ENCODE assay signal across 32 cellular contexts in genomic region chr13:107208889-107209288, GRCh38.
"Had no signal": no experiment of that assay in that cellular context is flagged by ENCODE, and none has a peak within 500 bp of the region (broad histone marks: within the 10 kb centered on the region; RNA-seq: fewer than 3 reads in every experiment).

No MANE protein-coding gene starts in this region.

- H3K27ac ChIP-seq: colonic mucosa, esophagus muscularis mucosa, gastrocnemius medialis, neutrophil, sigmoid colon, uterus, VCaP had no signal

- H3K4me3 Mint-ChIP-seq: activated T-cell treated with anti-CD3 and anti-CD28 coated beads, Interleukin-2, amount 50 U/mL, for 72 hours; mesothelial cell of epicardium; nephron progenitor cell; stimulated activated memory B cell treated with anti-CD40 and anti-IgM and Interleukin-4, amounts not matched to agents 10 μg/mL and 1 μg/mL and 100 μg/mL, for 72 hours; stimulated activated naive CD8-positive, alpha-beta T cell treated with anti-CD3 and anti-CD28 coated beads, Interleukin-15, amount 100 ng/mL, for 72 hours; type B pancreatic cell had no signal

- H3K9me3 Mint-ChIP-seq: activated naive CD4-positive, alpha-beta T cell treated with anti-CD3 and anti-CD28 coated beads, Interleukin-2, amount 50 U/mL, for 72 hours; activated T-cell treated with anti-CD3 and anti-CD28 coated beads, Interleukin-2, amount 50 U/mL, for 72 hours; mesothelial cell of epicardium; naive B cell; nephron progenitor cell; stimulated activated memory B cell treated with anti-CD40 and anti-IgM and Interleukin-4, amounts not matched to agents 10 μg/mL and 1 μg/mL and 100 μg/mL, for 72 hours; stimulated activated naive CD8-positive, alpha-beta T cell treated with anti-CD3 and anti-CD28 coated beads, Interleukin-15, amount 100 ng/mL, for 72 hours; type B pancreatic cell had no signal

- H3K4me1 ChIP-seq: uterus had no signal

- H3K36me3 ChIP-seq: colonic mucosa, esophagus muscularis mucosa, gastrocnemius medialis, neutrophil, sigmoid colon, uterus had no signal

- H3K27ac Mint-ChIP-seq: activated naive CD4-positive, alpha-beta T cell treated with anti-CD3 and anti-CD28 coated beads, Interleukin-2, amount 50 U/mL, for 72 hours; activated T-cell treated with anti-CD3 and anti-CD28 coated beads, Interleukin-2, amount 50 U/mL, for 72 hours; mesothelial cell of epicardium; naive B cell; nephron progenitor cell; stimulated activated memory B cell treated with anti-CD40 and anti-IgM and Interleukin-4, amounts not matched to agents 10 μg/mL and 1 μg/mL and 100 μg/mL, for 72 hours; stimulated activated naive CD8-positive, alpha-beta T cell treated with anti-CD3 and anti-CD28 coated beads, Interleukin-15, amount 100 ng/mL, for 72 hours; type B pancreatic cell had no signal

- H3K36me3 Mint-ChIP-seq: activated naive CD4-positive, alpha-beta T cell treated with anti-CD3 and anti-CD28 coated beads, Interleukin-2, amount 50 U/mL, for 72 hours; mesothelial cell of epicardium; naive B cell; stimulated activated memory B cell treated with anti-CD40 and anti-IgM and Interleukin-4, amounts not matched to agents 10 μg/mL and 1 μg/mL and 100 μg/mL, for 72 hours; type B pancreatic cell had no signal

- DNase-seq: activated CD4-positive, alpha-beta T cell treated with anti-CD3 and anti-CD28 coated beads for 4 hours; activated CD4-positive, alpha-beta T cell treated with anti-CD3 and anti-CD28 coated beads, Interleukin-2, amount 50 U/mL, for 4 hours; activated naive CD4-positive, alpha-beta T cell; activated T-cell treated with anti-CD3 and anti-CD28 coated beads for 4 hours; activated T-cell treated with anti-CD3 and anti-CD28 coated beads, Interleukin-2, amount 50 U/mL, for 72 hours; anterior cingulate cortex; cerebellar nuclear complex; colonic mucosa; gastrocnemius medialis; glutamatergic neuron; hippocampal formation; mammary epithelial cell; naive B cell; nephron progenitor cell; sigmoid colon; stimulated activated CD4-positive, alpha-beta T cell treated with anti-CD3 and anti-CD28 coated beads, Interleukin-1b, Interleukin-23, amount 100 ng/mL, for 48 hours; stimulated activated CD4-positive, alpha-beta T cell treated with anti-CD3 and anti-CD28 coated beads, Interleukin-4, amount 100 ng/mL, for 4 hours; stimulated activated CD8-positive, alpha-beta memory T cell treated with anti-CD3 and anti-CD28 coated beads, Interleukin-4, amount 100 ng/mL, for 48 hours; stimulated activated naive CD8-positive, alpha-beta T cell treated with anti-CD3 and anti-CD28 coated beads, Interleukin-15, amount 100 ng/mL, for 72 hours; substantia nigra; uterus had no signal

- H3K27me3 ChIP-seq: colonic mucosa, gastrocnemius medialis, neutrophil, sigmoid colon, uterus had no signal

- H3K27me3 Mint-ChIP-seq: stimulated activated memory B cell treated with anti-CD40 and anti-IgM and Interleukin-4, amounts not matched to agents 10 μg/mL and 1 μg/mL and 100 μg/mL, for 72 hours had no signal

- H3K4me1 Mint-ChIP-seq: stimulated activated naive CD8-positive, alpha-beta T cell treated with anti-CD3 and anti-CD28 coated beads, Interleukin-15, amount 100 ng/mL, for 72 hours had no signal

- H3K4me3 ChIP-seq: colonic mucosa, esophagus muscularis mucosa, gastrocnemius medialis, sigmoid colon, smooth muscle cell, uterus had no signal

- H3K9me3 ChIP-seq: colonic mucosa, esophagus muscularis mucosa, gastrocnemius medialis, neutrophil, sigmoid colon, uterus had no signal

- FAIRE-seq: bronchial epithelial cell, keratinocyte, TTC549 had no signal
